ENCODE assay signal across 9 cellular contexts in genomic region chr10:20855398-20856038, GRCh38. TPM values are rescaled to one million over a fixed set of nuclear protein-coding genes. Genes with fewer than 3 reads are reported as not detected.
DNase-seq lines count a peak whose midpoint lies in the region; ATAC-seq, FAIRE-seq and TF ChIP-seq lines count a peak whose summit lies in the region.
"Had no signal": no experiment of that assay in that cellular context is flagged by ENCODE, and none has a peak within 500 bp of the region (broad histone marks: within the 10 kb centered on the region; RNA-seq: fewer than 3 reads in every experiment).

No MANE protein-coding gene starts in this region.

- peak; percentile 68 to 72 for TF ChIP-seq RAD21 in A549 (conservative IDR thresholded peaks at IDR 0.05 in 1 of 2, IDR thresholded peaks at IDR 0.05 in 1 of 2)

- TF ChIP-seq CTCF in A549 (IDR thresholded peaks at IDR 0.05) = peak; percentile 56
- TF ChIP-seq CTCF in gastroesophageal sphincter (IDR thresholded peaks at IDR 0.05) = peak in 3 of 4 experiments; percentile 12 to 46 (median 34)

- H3K27me3 ChIP-seq in GM23248 (replicated peaks; ENCODE audit: insufficient read depth) (no peaks in the 10 kb centered on the region), gastroesophageal sphincter (no peaks in the 10 kb centered on the region)

- DNase-seq in A549 (ENCODE audit: low read depth in 1 of 2, low spot score in 1 of 2) (peak in 1 of 2 experiments; percentile 36), GM23248 (peak; percentile 69), RPMI7951 (ENCODE audit: low read depth) (peak; percentile 31), mesenteric fat pad (ENCODE audit: low spot score) (no peak), cortex of kidney (lab: John Stamatoyannopoulos, UW) (no peak)
- no peak for DNase-seq in activated CD8-positive, alpha-beta memory T cell treated with anti-CD3 and anti-CD28 coated beads, Interleukin-2, amount 50 U/mL, for 4 hours
- DNase-seq: foreskin melanocyte had no signal

- ATAC-seq in A549 = no peak
- no peak for ATAC-seq in gastroesophageal sphincter
- ATAC-seq in HG02571 (IDR thresholded peaks at IDR 0.05; ENCODE audit: unreplicated experiment) = no peak

- TF ChIP-seq POLR2A in A549 (IDR thresholded peaks at IDR 0.05; ENCODE audit: low read length) = no peak
- no peak for TF ChIP-seq POLR2A in gastroesophageal sphincter (IDR thresholded peaks at IDR 0.05)

- no peaks in the 10 kb centered on the region for H3K9me2 ChIP-seq in GM23248 (ENCODE audit: insufficient read depth)

- no peak overlapping the region for H3K27ac ChIP-seq in A549
- no peak overlapping the region for H3K27ac ChIP-seq in GM23248
- no peak overlapping the region for H3K27ac ChIP-seq in gastroesophageal sphincter

- H3K4me2 ChIP-seq in A549 = no peak overlapping the region
- H3K4me2 ChIP-seq in GM23248 (ENCODE audit: unreplicated experiment) = no peak overlapping the region

- no peaks in the 10 kb centered on the region for H3K79me2 ChIP-seq in GM23248 (ENCODE audit: insufficient read depth)

- H3K9ac ChIP-seq in GM23248 = no peak overlapping the region

- no peaks in the 10 kb centered on the region for H3K4me1 ChIP-seq in A549
- H3K4me1 ChIP-seq in GM23248 (ENCODE audit: insufficient read depth) = no peaks in the 10 kb centered on the region
- H3K4me1 ChIP-seq in gastroesophageal sphincter = no peaks in the 10 kb centered on the region

- H2AFZ ChIP-seq in GM23248 = no peak overlapping the region

- no peaks in the 10 kb centered on the region for H3K9me3 ChIP-seq in A549
- no peaks in the 10 kb centered on the region for H3K9me3 ChIP-seq in GM23248 (ENCODE audit: low read depth)
- H3K9me3 ChIP-seq in gastroesophageal sphincter = no peaks in the 10 kb centered on the region

- no peak for FAIRE-seq in A549 (lab: Jason Lieb, UNC)

- POLR2A ChIA-PET in A549 (lab: Yijun Ruan, JAX) = no interaction called here

- in situ Hi-C loops in GM23248 (cut with MboI) = no loop called here

- no peaks in the 10 kb centered on the region for H4K20me1 ChIP-seq in GM23248 (ENCODE audit: insufficient read depth)

- 21% methylated on average over 5 of the region's 5 CpGs for WGBS in A549 (ENCODE audit: missing lambda C conversion rate)
- WGBS in GM23248 (ENCODE audit: low coverage in 1 of 2, low lambda C conversion rate in 2 of 2, missing lambda C conversion rate in 2 of 2), 2 experiments = 3% methylated on average over 5 of the region's 5 CpGs
- WGBS in gastroesophageal sphincter (ENCODE audit: low coverage in 1 of 2), 2 donors = 11 to 14% methylated on average over 5 of the region's 5 CpGs

- TF ChIP-seq EP300 in A549 (IDR thresholded peaks at IDR 0.05) = no peak
- TF ChIP-seq EP300 in gastroesophageal sphincter (IDR thresholded peaks at IDR 0.05) = no peak

- H3K36me3 ChIP-seq in GM23248 (ENCODE audit: low read depth) (no peaks in the 10 kb centered on the region), gastroesophageal sphincter (no peaks in the 10 kb centered on the region)

- CTCF ChIA-PET in A549 (lab: Yijun Ruan, JAX) = no interaction called here

- H3K4me3 ChIP-seq in A549 = no peak overlapping the region
- H3K4me3 ChIP-seq in GM23248 = no peak overlapping the region
- no peak overlapping the region for H3K4me3 ChIP-seq in gastroesophageal sphincter

- H3F3A ChIP-seq in GM23248 (ENCODE audit: insufficient read depth) = no peaks in the 10 kb centered on the region

TF ChIP-seq in A549, 52 proteins besides CTCF, POLR2A, EP300 and RAD21:
- no peak for TF ChIP-seq CHD2 (IDR thresholded peaks at IDR 0.05; ENCODE audit: low read length, partially characterized antibody)
- peak; percentile 35; the same call in 2 of the 3 replicates for TF ChIP-seq SMC3 (IDR thresholded peaks at IDR 0.05)
TF ChIP-seq in A549: peak in this region for 1.

RNA-seq across cellular contexts. Expression of gene NEBL, which starts 41.6 kb away (rescaled TPM):
- polyA plus RNA-seq in A549 (2011; rRNA removed) (33.8 and 34.1 TPM in 2 replicates), A549 (2017; fragmentation: RNase III; extraction: RNeasy Plus Mini Kit Qiagen cat#74134 plus additional on column Dnase treatment) (11.9 to 14.2 TPM (median 13.0 TPM) in 3 replicates), GM23248 (2016; fragmentation: Nextera tagmentation; extraction: Ambion mirVana) (not detected in 2 replicates)
- 3.5 and 4.9 TPM in 2 replicates for polyA plus RNA-seq in A549 (2012; cell fraction: cytosol; rRNA removed)
- 4.7 and 6.0 TPM in 2 replicates for polyA plus RNA-seq in A549 (2012; cell fraction: nucleus; rRNA removed)
- polyA minus RNA-seq in A549 (2011; rRNA and poly(A)+ RNA removed) = 36.2 and 39.6 TPM in 2 replicates
- total RNA-seq in GM23248 (2014; rRNA removed; shearing (Covaris generic)) = not detected in 2 replicates
- total RNA-seq in RPMI7951 (2014; rRNA removed; shearing (Covaris generic)) = under 0.01 TPM in 1 of 2 replicates, not detected in the other
- total RNA-seq in gastroesophageal sphincter (1 to 10 TPM; 1.9 to 6.5 (median 2.4) TPM), mesenteric fat pad (0.80 TPM)

Comparison
In these comparisons a context has a peak if more than half of its experiments do, and no peak if none do; other contexts are left out.
1. DNase-seq: peak in GM23248 (single experiment) and RPMI7951 (single experiment); none in mesenteric fat pad (single experiment), activated CD8-positive, alpha-beta memory T cell treated with anti-CD3 and anti-CD28 coated beads, Interleukin-2, amount 50 U/mL, for 4 hours (single experiment) and cortex of kidney (single experiment).